ENCODE assay signal across 8 cellular contexts in the genomic region with DNA sequence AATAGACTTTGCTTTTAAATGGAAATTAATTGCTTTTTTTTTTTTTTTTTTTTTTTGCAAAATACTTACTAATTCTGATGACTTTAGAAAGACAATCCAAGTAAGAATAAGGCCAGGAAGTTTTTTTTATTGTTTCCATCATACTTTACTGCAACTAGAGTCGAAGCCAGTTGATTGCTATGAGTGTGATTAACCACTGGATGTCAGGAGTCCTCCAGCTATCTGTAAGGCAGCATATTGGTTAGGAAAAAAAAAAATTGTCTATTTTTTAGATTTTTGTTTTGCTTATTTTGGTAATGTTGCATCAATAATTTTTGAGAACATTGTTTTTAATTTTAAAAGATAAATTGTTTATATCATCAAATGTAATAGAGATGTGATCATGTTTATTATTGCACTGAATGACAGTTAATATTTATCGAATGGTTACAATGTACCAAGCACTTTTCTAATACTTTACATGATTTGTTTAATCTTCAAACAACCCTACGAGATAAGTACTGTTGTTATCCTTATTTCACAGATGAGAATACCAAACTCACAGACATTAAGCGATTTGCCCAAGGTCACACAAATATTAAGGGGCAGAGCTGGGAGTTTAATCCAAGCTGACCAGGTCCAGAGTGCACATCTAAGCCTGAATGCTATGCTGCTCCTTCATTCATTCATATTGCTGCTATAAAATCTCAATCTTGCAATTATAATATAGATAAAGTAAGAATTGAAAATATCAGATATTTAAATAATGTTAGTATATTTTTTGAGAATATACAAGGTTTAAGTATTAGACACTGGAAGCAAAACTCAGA. TPM values are rescaled to one million over a fixed set of nuclear protein-coding genes. Genes with fewer than 3 reads are reported as not detected.
DNase-seq lines count a peak whose midpoint lies in the region; ATAC-seq and TF ChIP-seq lines count a peak whose summit lies in the region.

No MANE protein-coding gene starts in this region.

- CTCF ChIA-PET in HEK293T (lab: Yijun Ruan, JAX) = interaction anchor here (1.0 to 2.0 kb wide), 4 partner anchors 9 to 236 kb away, joined by 3 to 10 read pairs (median 6); no protein-coding TSS in a partner anchor
- CTCF ChIA-PET in SK-N-SH (lab: Yijun Ruan, JAX) = interaction anchor here (0.6 to 5.2 kb wide), 47 partner anchors 10 to 1150 kb away, joined by 3 to 61 read pairs (median 5); a partner anchor contains a TSS

- ATAC-seq in left cardiac atrium (peak; percentile 63 to 66), HG02763 (IDR thresholded peaks at IDR 0.05; ENCODE audit: unreplicated experiment) (no peak), HG03159 (IDR thresholded peaks at IDR 0.05; ENCODE audit: unreplicated experiment) (no peak)

- POLR2A ChIA-PET in HEK293T (lab: Yijun Ruan, JAX) = no interaction called here
- POLR2A ChIA-PET in SK-N-SH (lab: Yijun Ruan, JAX) = no interaction called here

- H3K4me3 ChIP-seq in SK-N-SH (ENCODE audit: low read depth in 2 of 2, low read length in 1 of 2) = no peak overlapping the region; a peak in 1 of 4 replicates

- H2AFZ ChIP-seq in SK-N-SH (ENCODE audit: low read depth) = no peak overlapping the region

- no peaks in the 10 kb centered on the region for H4K20me1 ChIP-seq in SK-N-SH (ENCODE audit: insufficient read depth)

- peak; percentile 98 for TF ChIP-seq RAD21 in SK-N-SH (IDR thresholded peaks at IDR 0.05; ENCODE audit: low read length)

- H3K4me2 ChIP-seq in SK-N-SH = no peak overlapping the region

- peaks cover 3 to 4% of the 10 kb centered on the region in 2 experiments; a peak in 2 of 4 replicates for H3K4me1 ChIP-seq in SK-N-SH (ENCODE audit: control insufficient read depth in 1 of 2, insufficient read depth in 2 of 2, low read depth in 1 of 2, low read length in 1 of 2)

- intact Hi-C loops in left cardiac atrium (cut with DNase I) = loop anchor here (2.0 to 10.0 kb wide), 4 partner anchors 47 to 229 kb away; no protein-coding TSS in a partner anchor

- H3F3A ChIP-seq in SK-N-SH (replicated peaks; ENCODE audit: insufficient read depth) = peaks cover 16% of the 10 kb centered on the region

- WGBS in SK-N-SH (ENCODE audit: low lambda C conversion rate) = 48% methylated on average over 4 of the region's 4 CpGs

- H3K27ac ChIP-seq in SK-N-SH (ENCODE audit: low read depth in 2 of 2, low read length in 1 of 2) = no peak overlapping the region

- H3K79me2 ChIP-seq in SK-N-SH (ENCODE audit: insufficient read depth) = no peaks in the 10 kb centered on the region

- peak; percentile 44 for DNase-seq in Daoy (ENCODE audit: low read depth)
- peak; percentile 25 for DNase-seq in HEK293T (ENCODE audit: extremely low spot score)
- DNase-seq in SK-N-SH = peak; percentile 72
- no peak for DNase-seq in left cardiac atrium
- no peak for DNase-seq in amygdala (lab: John Stamatoyannopoulos, UW)
- no peak for DNase-seq in activated CD8-positive, alpha-beta memory T cell treated with anti-CD3 and anti-CD28 coated beads for 24 hours

- H3K27me3 ChIP-seq in SK-N-SH (ENCODE audit: insufficient read depth) = no peaks in the 10 kb centered on the region

- H3K9ac ChIP-seq in SK-N-SH = no peak overlapping the region

- TF ChIP-seq CTCF in SK-N-SH (IDR thresholded peaks at IDR 0.05) = peak; percentile 92

- H3K9me3 ChIP-seq in SK-N-SH = no peaks in the 10 kb centered on the region

- no peak for TF ChIP-seq EP300 in SK-N-SH (IDR thresholded peaks at IDR 0.05; ENCODE audit: borderline replicate concordance in 1 of 2, low read depth in 1 of 2, low read length in 1 of 2)

- H3K36me3 ChIP-seq in SK-N-SH (replicated peaks in 1 of 2; ENCODE audit: control insufficient read depth in 1 of 2, insufficient read depth in 2 of 2, low read length in 1 of 2) = no peaks in the 10 kb centered on the region

- H3K9me2 ChIP-seq in SK-N-SH = no peaks in the 10 kb centered on the region

TF ChIP-seq in HEK293T, 16 proteins besides CTCF, POLR2A, EP300 and RAD21:
- no peak for TF ChIP-seq CTBP1 (IDR thresholded peaks at IDR 0.05; ENCODE audit: borderline replicate concordance)
- peak; percentile 82 for TF ChIP-seq ZNF384 (IDR thresholded peaks at IDR 0.05)
TF ChIP-seq in HEK293T: peak in this region for 1.

TF ChIP-seq in SK-N-SH, 30 proteins besides CTCF, POLR2A, EP300 and RAD21:
- TF ChIP-seq, protein P1, sequence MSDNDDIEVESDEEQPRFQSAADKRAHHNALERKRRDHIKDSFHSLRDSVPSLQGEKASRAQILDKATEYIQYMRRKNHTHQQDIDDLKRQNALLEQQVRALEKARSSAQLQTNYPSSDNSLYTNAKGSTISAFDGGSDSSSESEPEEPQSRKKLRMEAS (IDR thresholded peaks at IDR 0.05; ENCODE audit: low read depth) = no peak
- TF ChIP-seq SMC3 (IDR thresholded peaks at IDR 0.05; ENCODE audit: low read depth, low read length) (peak; percentile 91), GATA2 (CRISPR knock-in tag; IDR thresholded peaks at IDR 0.05) (no peak), SIN3A (IDR thresholded peaks at IDR 0.05; ENCODE audit: borderline replicate concordance, low read depth, low read length) (no peak), TEAD4 (IDR thresholded peaks at IDR 0.05; ENCODE audit: borderline replicate concordance, insufficient read depth) (no peak), RCOR1 (IDR thresholded peaks at IDR 0.05; ENCODE audit: low read length) (no peak)
- TF ChIP-seq, protein P2, sequence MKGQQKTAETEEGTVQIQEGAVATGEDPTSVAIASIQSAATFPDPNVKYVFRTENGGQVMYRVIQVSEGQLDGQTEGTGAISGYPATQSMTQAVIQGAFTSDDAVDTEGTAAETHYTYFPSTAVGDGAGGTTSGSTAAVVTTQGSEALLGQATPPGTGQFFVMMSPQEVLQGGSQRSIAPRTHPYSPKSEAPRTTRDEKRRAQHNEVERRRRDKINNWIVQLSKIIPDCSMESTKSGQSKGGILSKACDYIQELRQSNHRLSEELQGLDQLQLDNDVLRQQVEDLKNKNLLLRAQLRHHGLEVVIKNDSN (IDR thresholded peaks at IDR 0.05; ENCODE audit: borderline replicate concordance, low read depth) = no peak
TF ChIP-seq in SK-N-SH: peak in this region for 1.

RNA-seq across cellular contexts. Expression of a gene that starts 19.9 kb away (rescaled TPM):
- total RNA-seq in Daoy (2014; rRNA removed; shearing (Covaris generic)) = not detected in 2 replicates
- 0.05 TPM in 1 of 2 replicates, not detected in the other for polyA plus RNA-seq in SK-N-SH (2012; rRNA removed)
- 0.01 TPM in 1 of 2 replicates, not detected in the other for polyA plus RNA-seq in SK-N-SH (2012; cell fraction: cytosol; rRNA removed)
- not detected in 2 replicates for polyA plus RNA-seq in SK-N-SH (2012; cell fraction: nucleus; rRNA removed)
- 100 to 1,000 TPM; 220 to 376 TPM for total RNA-seq in left cardiac atrium

RNA-seq across cellular contexts. Expression of a gene that starts 34.1 kb away (rescaled TPM):
- total RNA-seq in Daoy (2014; rRNA removed; shearing (Covaris generic)) = not detected in 2 replicates
- not detected in 2 replicates for polyA plus RNA-seq in SK-N-SH (2012; rRNA removed)
- not detected in 2 replicates for polyA plus RNA-seq in SK-N-SH (2012; cell fraction: cytosol; rRNA removed)
- not detected in 2 replicates for polyA plus RNA-seq in SK-N-SH (2012; cell fraction: nucleus; rRNA removed)
- 10 to 100 TPM; 18.9 to 34.3 TPM for total RNA-seq in left cardiac atrium

Comparison
In these comparisons a context has a peak if more than half of its experiments do, and no peak if none do; other contexts are left out.
1. DNase-seq: peak in Daoy (single experiment), HEK293T (single experiment) and SK-N-SH (single experiment); none in left cardiac atrium (single experiment), amygdala (0 of 56) and activated CD8-positive, alpha-beta memory T cell treated with anti-CD3 and anti-CD28 coated beads for 24 hours (single experiment).
2. ATAC-seq: peak in left cardiac atrium (2 of 2); none in HG02763 (single experiment) and HG03159 (single experiment).
3. RNA of a gene that starts 19.9 kb away (total RNA-seq): 220 to 376 TPM in left cardiac atrium; not detected in Daoy; every median in the first group is over 100 times any median in the second.
4. RNA of a gene that starts 34.1 kb away (total RNA-seq): 18.9 to 34.3 TPM in left cardiac atrium; not detected in Daoy; every median in the first group is over 10 times any median in the second.